In the genomic region with DNA sequence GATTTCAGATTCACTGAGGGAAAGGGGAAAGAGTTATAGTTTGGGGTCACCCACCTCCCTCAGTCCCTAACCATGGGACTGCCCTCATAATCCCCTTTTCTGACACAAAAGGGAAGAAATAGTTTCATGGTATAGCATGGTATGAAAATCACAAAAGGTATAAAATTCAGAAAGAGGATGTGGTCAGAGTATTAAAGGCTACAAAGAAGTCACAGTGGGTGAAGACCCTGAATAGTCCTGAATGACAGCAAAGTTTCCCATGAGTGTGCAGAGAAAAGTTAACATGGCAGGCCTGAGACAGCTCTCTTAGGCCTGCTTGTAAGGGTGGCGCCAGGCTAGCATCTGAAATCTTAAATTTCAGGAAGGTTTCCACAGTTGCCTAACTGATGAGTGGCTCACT, we compare ENCODE assay signal across 16 cellular contexts.
A peak's percentile ranks its signal among the peaks of the same experiment; 100 is the strongest.
DNase-seq lines count a peak whose midpoint lies in the region; ATAC-seq and TF ChIP-seq lines count a peak whose summit lies in the region.
"Had no signal": no experiment of that assay in that cellular context is flagged by ENCODE, and none has a peak within 500 bp of the region (broad histone marks: within the 10 kb centered on the region; RNA-seq: fewer than 3 reads in every experiment).

No MANE protein-coding gene starts in this region.

- DNase-seq in germinal center (ENCODE audit: low spot score) (peak; percentile 59), HT-29 (ENCODE audit: low spot score) (no peak), NCI-H128 (lab: John Stamatoyannopoulos, UW; ENCODE audit: unreplicated experiment) (no peak), esophagus squamous epithelium (lab: John Stamatoyannopoulos, UW) (no peak)
- no peak for DNase-seq in activated T-cell treated with anti-CD3 and anti-CD28 coated beads, Interleukin-2, amount 50 U/mL, for 1 hour
- DNase-seq: DMS 273 treated with DMSO at 0.1 percent for 48 hours; NCI-H1436; NCI-H2029 treated with DMSO at 0.1 percent for 48 hours; NCI-H2171 treated with DMSO at 0.1 percent for 48 hours; NCI-H446 treated with DMSO at 0.1 percent for 48 hours; NK-92 treated with Interleukin-12 subunit alpha and Interleukin-12 subunit beta, amount 100 ng/mL, for 24 hours; T-cell had no signal

- H3K27me3 ChIP-seq in BLaER1 treated with 17β-estradiol and CSF1 and Interleukin-3, amounts not matched to agents 10 nM and 100 nM: no peaks in the 10 kb centered on the region
- H3K27me3 ChIP-seq in OCI-LY1 (ENCODE audit: insufficient read depth, low read length) (no peaks in the 10 kb centered on the region), esophagus squamous epithelium (no peaks in the 10 kb centered on the region)

- H3K36me3 ChIP-seq in BLaER1 treated with 17β-estradiol and CSF1 and Interleukin-3, amounts not matched to agents 10 nM and 100 nM: no peaks in the 10 kb centered on the region
- H3K36me3 ChIP-seq in OCI-LY1 (ENCODE audit: insufficient read depth, low read length) (no peaks in the 10 kb centered on the region), esophagus squamous epithelium (no peaks in the 10 kb centered on the region)

- no peaks in the 10 kb centered on the region for H3K9me2 ChIP-seq in OCI-LY1 (ENCODE audit: low read depth, low read length)

- TF ChIP-seq POLR2A in esophagus squamous epithelium (IDR thresholded peaks at IDR 0.05): no peak

- intact Hi-C loops in esophagus squamous epithelium (cut with DNase I): no loop called here

- H4K20me1 ChIP-seq in BLaER1 treated with 17β-estradiol and CSF1 and Interleukin-3, amounts not matched to agents 10 nM and 100 nM: no peaks in the 10 kb centered on the region
- H4K20me1 ChIP-seq in OCI-LY1 (ENCODE audit: insufficient read depth, low read length): no peaks in the 10 kb centered on the region

- H3K4me2 ChIP-seq in BLaER1 treated with 17β-estradiol and CSF1 and Interleukin-3, amounts not matched to agents 10 nM and 100 nM: peak overlapping the region in 8 of 11 experiments; percentile 0 to 51 (median 23); a peak in 11 of 22 replicates
- H3K4me2 ChIP-seq in OCI-LY1 (ENCODE audit: low read length): peak overlapping the region; percentile 49

- H2AFZ ChIP-seq in OCI-LY1 (ENCODE audit: low read length): peak overlapping the region; percentile 56; the same call in 1 of the 2 replicates

- H3K79me2 ChIP-seq in OCI-LY1 (ENCODE audit: insufficient read depth, low read length): no peaks in the 10 kb centered on the region

- peaks cover 0 to 32% (median 12%) of the 10 kb centered on the region in 10 experiments; a peak in 13 of 20 replicates for H3K4me1 ChIP-seq in BLaER1 treated with 17β-estradiol and CSF1 and Interleukin-3, amounts not matched to agents 10 nM and 100 nM
- H3K4me1 ChIP-seq in OCI-LY1 (ENCODE audit: insufficient read depth, low read length, severe bottlenecking) (peaks cover 47% of the 10 kb centered on the region), esophagus squamous epithelium (peaks cover 0 to 19% (median 0%) of the 10 kb centered on the region in 3 donors)

- H3F3A ChIP-seq in OCI-LY1 (ENCODE audit: insufficient read depth, low read length): no peaks in the 10 kb centered on the region

- no peak overlapping the region for H3K27ac ChIP-seq in BLaER1 treated with 17β-estradiol and CSF1 and Interleukin-3, amounts not matched to agents 10 nM and 100 nM
- peak overlapping the region; percentile 82 for H3K27ac ChIP-seq in OCI-LY1 (ENCODE audit: low read depth, low read length, poor library complexity, severe bottlenecking)
- H3K27ac ChIP-seq in esophagus squamous epithelium: no peak overlapping the region
- H3K27ac ChIP-seq: C4-2B had no signal

- TF ChIP-seq CTCF in OCI-LY1 (IDR thresholded peaks at IDR 0.05; ENCODE audit: low read length) (peak; percentile 10; the same call in 1 of the 2 replicates), esophagus squamous epithelium (IDR thresholded peaks at IDR 0.05) (no peak)

- no peak overlapping the region for H3K9ac ChIP-seq in BLaER1 treated with 17β-estradiol and CSF1 and Interleukin-3, amounts not matched to agents 10 nM and 100 nM
- H3K9ac ChIP-seq in OCI-LY1 (ENCODE audit: low read length): peak overlapping the region; percentile 21; the same call in 1 of the 2 replicates

- H3K4me3 ChIP-seq in BLaER1 treated with 17β-estradiol and CSF1 and Interleukin-3, amounts not matched to agents 10 nM and 100 nM: no peak overlapping the region
- no peak overlapping the region for H3K4me3 ChIP-seq in OCI-LY1 (ENCODE audit: low read depth, low read length, poor library complexity, severe bottlenecking)
- no peak overlapping the region for H3K4me3 ChIP-seq in esophagus squamous epithelium

- WGBS in esophagus squamous epithelium, 2 donors: 94 to 100% methylated on average over 1 of the region's 1 CpG

- peak; percentile 52 for ATAC-seq in GM18861 (IDR thresholded peaks at IDR 0.05; ENCODE audit: unreplicated experiment)
- ATAC-seq: T-cell had no signal

- H3K9me3 ChIP-seq in BLaER1 treated with 17β-estradiol and CSF1 and Interleukin-3, amounts not matched to agents 10 nM and 100 nM (replicated peaks in 1 of 11): peaks cover 0 to 21% (median 6%) of the 10 kb centered on the region in 11 experiments; a peak in 8 of 22 replicates
- H3K9me3 ChIP-seq in OCI-LY1 (ENCODE audit: low read length): no peaks in the 10 kb centered on the region
- H3K9me3 ChIP-seq in esophagus squamous epithelium: no peaks in the 10 kb centered on the region
